8 cellular contexts compared by ENCODE assay signal in genomic region chrX:15790766-15791380, GRCh38. TPM values are rescaled to one million over a fixed set of nuclear protein-coding genes. Genes with fewer than 3 reads are reported as not detected.
A peak's percentile ranks its signal among the peaks of the same experiment; 100 is the strongest.
DNase-seq lines count a peak whose midpoint lies in the region; ATAC-seq and TF ChIP-seq lines count a peak whose summit lies in the region.

No MANE protein-coding gene starts in this region.

- H3K4me3 ChIP-seq in OCI-LY7 (ENCODE audit: low read depth, low read length, poor library complexity, severe bottlenecking) = peak overlapping the region; percentile 89
- H3K4me3 ChIP-seq in esophagus squamous epithelium = peak overlapping the region; percentile 57 to 90 (median 77)
- peak overlapping the region; percentile 98 for H3K4me3 ChIP-seq in osteoblast (ENCODE audit: insufficient read depth, low read length)

- ATAC-seq in GM18505 (IDR thresholded peaks at IDR 0.05; ENCODE audit: unreplicated experiment) (peak; percentile 18), HG02678 (IDR thresholded peaks at IDR 0.05; ENCODE audit: unreplicated experiment) (peak; percentile 20), HG02623 (IDR thresholded peaks at IDR 0.05; ENCODE audit: unreplicated experiment) (no peak)

- peaks cover 36% of the 10 kb centered on the region; the same call in 1 of the 2 replicates for H3K79me2 ChIP-seq in OCI-LY7 (ENCODE audit: insufficient read depth, low read depth, low read length)
- peaks cover 36% of the 10 kb centered on the region for H3K79me2 ChIP-seq in osteoblast (ENCODE audit: insufficient read depth, low read length)

- H3K4me2 ChIP-seq in OCI-LY7 (ENCODE audit: low read length) = peak overlapping the region; percentile 52
- peak overlapping the region; percentile 100 for H3K4me2 ChIP-seq in osteoblast (ENCODE audit: insufficient read depth, low read length)

- WGBS in esophagus squamous epithelium, 2 donors = 4 to 6% methylated on average over 10 to 17 of the region's 19 CpGs

- POLR2A ChIA-PET in OCI-LY7 (lab: Charles Lee) = interaction anchor here (0.5 to 2.3 kb wide), 13 partner anchors 9 to 658 kb away, joined by 3 to 15 read pairs (median 3); partner anchors contain the start of gene CA5B

- TF ChIP-seq CTCF in OCI-LY7 (conservative IDR thresholded peaks at IDR 0.05; ENCODE audit: low read length) (no peak), esophagus squamous epithelium (IDR thresholded peaks at IDR 0.05) (no peak), osteoblast (IDR thresholded peaks at IDR 0.05; ENCODE audit: extremely low read depth, low read depth, low read length) (no peak)

- H4K20me1 ChIP-seq in OCI-LY7 (ENCODE audit: insufficient read depth, low read length) = no peaks in the 10 kb centered on the region
- H4K20me1 ChIP-seq in osteoblast (ENCODE audit: insufficient read depth, low read length) = no peaks in the 10 kb centered on the region

- H3K27me3 ChIP-seq in esophagus squamous epithelium (no peaks in the 10 kb centered on the region), osteoblast (ENCODE audit: insufficient read depth, low read length) (no peaks in the 10 kb centered on the region)

- TF ChIP-seq POLR2A in GM18505 (IDR thresholded peaks at IDR 0.05; ENCODE audit: borderline replicate concordance, extremely low read depth, insufficient read depth, insufficient read length) (no peak), esophagus squamous epithelium (IDR thresholded peaks at IDR 0.05) (no peak)

- peaks cover 19% of the 10 kb centered on the region for H3K36me3 ChIP-seq in OCI-LY7 (ENCODE audit: insufficient read depth, low read length)
- peaks cover 0 to 12% (median 0%) of the 10 kb centered on the region in 3 donors for H3K36me3 ChIP-seq in esophagus squamous epithelium
- peaks cover 15% of the 10 kb centered on the region for H3K36me3 ChIP-seq in osteoblast (ENCODE audit: insufficient read depth, low read length)

- H2AFZ ChIP-seq in OCI-LY7 (ENCODE audit: low read length) (peak overlapping the region; percentile 75), osteoblast (ENCODE audit: low read length) (peak overlapping the region; percentile 99)

- BruUV-seq in OCI-LY7 (replicated peaks; lab: Mats Ljungman, UMichigan) = TSS peak; percentile 90

- H3K27ac ChIP-seq in OCI-LY7 (ENCODE audit: low read depth, low read length, poor library complexity, severe bottlenecking) = peak overlapping the region; percentile 89
- H3K27ac ChIP-seq in esophagus squamous epithelium = peak overlapping the region; percentile 83 to 94 (median 91)
- peak overlapping the region; percentile 87 for H3K27ac ChIP-seq in osteoblast (ENCODE audit: low read depth, low read length)

- H3K4me1 ChIP-seq in OCI-LY7 (ENCODE audit: insufficient read depth, low read length, poor library complexity, severe bottlenecking) (peaks cover 7% of the 10 kb centered on the region), esophagus squamous epithelium (peaks cover 6 to 21% (median 14%) of the 10 kb centered on the region in 3 donors), osteoblast (ENCODE audit: insufficient read depth, low read length) (peaks cover 9% of the 10 kb centered on the region)

- H3K9me3 ChIP-seq in OCI-LY7 (ENCODE audit: low read length) (no peaks in the 10 kb centered on the region), esophagus squamous epithelium (no peaks in the 10 kb centered on the region), osteoblast (ENCODE audit: low read depth, low read length) (no peaks in the 10 kb centered on the region)

- CTCF ChIA-PET in OCI-LY7 (lab: Charles Lee; ENCODE audit: unreplicated experiment) = no interaction called here

- no peaks in the 10 kb centered on the region for H3K9me2 ChIP-seq in OCI-LY7 (ENCODE audit: insufficient read depth, low read length)

- intact Hi-C loops in OCI-LY7 (cut with micrococcal nuclease; ENCODE audit: unreplicated experiment) = loop anchor here (1.0 to 10.0 kb wide), 2 partner anchors 64 to 916 kb away; partner anchors contain the start of genes FANCB and MOSPD2
- intact Hi-C loops in esophagus squamous epithelium (cut with DNase I) = no loop called here

- DNase-seq in OCI-LY7 (ENCODE audit: low spot score) = peak; percentile 20
- DNase-seq in esophagus squamous epithelium (lab: John Stamatoyannopoulos, UW) = no peak
- DNase-seq in osteoblast (ENCODE audit: insufficient read length, low spot score, missing footprints) = no peak
- DNase-seq in ecto neural progenitor cell (ENCODE audit: low spot score) = no peak
- DNase-seq in SK-N-DZ (ENCODE audit: low spot score) = no peak

RNA-seq across cellular contexts. Expression of gene ZRSR2, which starts 0.6 kb away (rescaled TPM):
- 6.2 and 6.5 TPM in 2 replicates for total RNA-seq in OCI-LY7 (2014; rRNA removed; shearing (Covaris generic))
- total RNA-seq in OCI-LY7 (2022) = 13.7 and 14.0 TPM in 2 replicates
- total RNA-seq in esophagus squamous epithelium = 1 to 10 TPM; 2.5 to 6.5 (median 5.1) TPM
- total RNA-seq in osteoblast = 2.9 and 4.1 TPM in 2 replicates
- 2.8 and 3.0 TPM in 2 replicates for polyA plus RNA-seq in SK-N-DZ (2014; cell fraction: cytosol; rRNA removed)
- polyA plus RNA-seq in SK-N-DZ (2014; cell fraction: nucleus; rRNA removed) = 5.3 and 6.1 TPM in 2 replicates

RNA-seq across cellular contexts. Expression of gene CA5B, which starts 52.8 kb away (rescaled TPM):
- 0.85 and 3.1 TPM in 2 replicates for total RNA-seq in OCI-LY7 (2014; rRNA removed; shearing (Covaris generic))
- 6.0 and 6.2 TPM in 2 replicates for total RNA-seq in OCI-LY7 (2022)
- total RNA-seq in esophagus squamous epithelium = 10 to 100 TPM in 1 of 4 donors, 1 to 10 TPM in 3; 3.7 to 12.6 (median 5.0) TPM
- total RNA-seq in osteoblast = 6.9 and 10.0 TPM in 2 replicates
- 1.9 and 7.8 TPM in 2 replicates for polyA plus RNA-seq in SK-N-DZ (2014; cell fraction: cytosol; rRNA removed)
- 1.7 and 1.9 TPM in 2 replicates for polyA plus RNA-seq in SK-N-DZ (2014; cell fraction: nucleus; rRNA removed)
